In the genomic region with DNA sequence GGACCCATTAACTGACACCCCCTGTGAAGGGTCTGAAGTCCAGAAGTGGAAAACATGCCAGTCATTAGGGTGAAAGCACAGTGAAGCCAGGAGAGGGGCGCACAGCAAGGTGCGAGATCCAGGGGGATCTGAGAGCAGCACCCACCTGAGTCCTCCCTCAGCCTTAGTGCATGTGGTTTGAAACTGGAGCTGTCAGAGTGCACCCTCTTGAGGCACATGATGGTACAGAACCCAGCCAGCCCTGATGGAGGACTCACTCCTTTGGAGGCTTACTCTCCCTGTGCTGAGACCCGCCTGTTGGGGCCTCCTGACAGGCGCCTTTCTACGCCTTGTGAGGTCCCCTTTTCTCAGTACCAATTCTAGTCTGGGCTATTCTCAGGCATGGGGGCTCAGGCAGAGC, we compare ENCODE assay signal across 10 cellular contexts.
DNase-seq lines count a peak whose midpoint lies in the region; ATAC-seq and TF ChIP-seq lines count a peak whose summit lies in the region.
"Had no signal": no experiment of that assay in that cellular context is flagged by ENCODE, and none has a peak within 500 bp of the region (broad histone marks: within the 10 kb centered on the region; RNA-seq: fewer than 3 reads in every experiment).

No MANE protein-coding gene starts in this region.

- H3K27me3 Mint-ChIP-seq in CD4-positive, alpha-beta memory T cell, result peaks cover 13 to 14% of the 10 kb centered on the region in 2 donors

- no peaks in the 10 kb centered on the region for H3K9me3 Mint-ChIP-seq in CD4-positive, alpha-beta memory T cell
- H3K9me3 Mint-ChIP-seq: CD8-positive, alpha-beta memory T cell; T-helper 1 cell treated with Interleukin-12 subunit alpha and Interleukin-12 subunit beta and Interleukin-4 antibody, amounts not matched to agents 30 μg/mL and 1 μg/mL, for 36 hours had no signal

- H3K79me2 ChIP-seq in KMS-11 (ENCODE audit: insufficient read depth, low read depth), result no peaks in the 10 kb centered on the region

- no peak overlapping the region for H3K27ac ChIP-seq in KMS-11
- H3K27ac ChIP-seq in CD4-positive, alpha-beta memory T cell (ENCODE audit: low read depth, low read length), result no peak overlapping the region

- H3K27ac Mint-ChIP-seq in CD4-positive, alpha-beta memory T cell, result no peak overlapping the region
- H3K27ac Mint-ChIP-seq: T-helper 1 cell treated with Interleukin-12 subunit alpha and Interleukin-12 subunit beta and Interleukin-4 antibody, amounts not matched to agents 30 μg/mL and 1 μg/mL, for 36 hours had no signal

- no peaks in the 10 kb centered on the region for H4K20me1 ChIP-seq in KMS-11 (ENCODE audit: insufficient read depth)

- POLR2A ChIA-PET in CD4-positive, alpha-beta memory T cell (lab: Charles Lee; ENCODE audit: partially characterized antibody), result no interaction called here

- H3K4me2 ChIP-seq in KMS-11, result no peak overlapping the region

- no peaks in the 10 kb centered on the region for H3K4me1 ChIP-seq in KMS-11 (ENCODE audit: low read depth, poor library complexity, severe bottlenecking)
- H3K4me1 ChIP-seq in CD4-positive, alpha-beta memory T cell (ENCODE audit: insufficient read depth, low read length), result peaks cover 5% of the 10 kb centered on the region

- no peaks in the 10 kb centered on the region for H3K36me3 ChIP-seq in KMS-11 (ENCODE audit: insufficient read depth)
- H3K36me3 ChIP-seq in CD4-positive, alpha-beta memory T cell (ENCODE audit: insufficient read depth, low read length), result no peaks in the 10 kb centered on the region

- H3K9ac ChIP-seq in KMS-11, result no peak overlapping the region

- no peaks in the 10 kb centered on the region for H3K36me3 Mint-ChIP-seq in CD4-positive, alpha-beta memory T cell
- H3K36me3 Mint-ChIP-seq: CD8-positive, alpha-beta memory T cell had no signal

- H3K4me3 ChIP-seq in KMS-11 (IDR thresholded peaks at IDR 0.05; ENCODE audit: insufficient read depth, low read depth, low read length) (no peak overlapping the region), cardiac fibroblast (replicated peaks in 1 of 2; ENCODE audit: low read depth in 2 of 2, low read length in 2 of 2) (no peak overlapping the region), retinal pigment epithelial cell (ENCODE audit: low read length) (no peak overlapping the region)
- H3K4me3 ChIP-seq in CD4-positive, alpha-beta memory T cell (ENCODE audit: low read length in 2 of 2), result no peak overlapping the region

- no peak overlapping the region for H3K4me3 Mint-ChIP-seq in CD4-positive, alpha-beta memory T cell
- H3K4me3 Mint-ChIP-seq: CD8-positive, alpha-beta memory T cell; T-helper 1 cell treated with Interleukin-12 subunit alpha and Interleukin-12 subunit beta and Interleukin-4 antibody, amounts not matched to agents 30 μg/mL and 1 μg/mL, for 36 hours had no signal

- H3K9me3 ChIP-seq in CD4-positive, alpha-beta memory T cell (ENCODE audit: control insufficient read depth in 1 of 2, low read length in 2 of 2), result no peaks in the 10 kb centered on the region

- no peak overlapping the region for H2AFZ ChIP-seq in KMS-11 (ENCODE audit: low read depth)

- DNase-seq in SIG-M5 treated with dmso at 0.1 percent for 504 hours (lab: John Stamatoyannopoulos, UW; ENCODE audit: unreplicated experiment), result peak; percentile 54
- DNase-seq in SIG-M5 (lab: John Stamatoyannopoulos, UW), result no peak
- peak; percentile 29 to 34 for DNase-seq in cardiac fibroblast (ENCODE audit: low read depth in 2 of 2)
- no peak for DNase-seq in retinal pigment epithelial cell (ENCODE audit: low read depth)
- no peak for DNase-seq in CD4-positive, alpha-beta memory T cell
- DNase-seq in activated CD4-positive, alpha-beta T cell treated with anti-CD3 and anti-CD28 coated beads for 1 hour, result no peak
- DNase-seq: CD8-positive, alpha-beta memory T cell had no signal

- ATAC-seq in GM21515 (IDR thresholded peaks at IDR 0.05; ENCODE audit: unreplicated experiment), result no peak

- intact Hi-C loops in CD4-positive, alpha-beta memory T cell (cut with micrococcal nuclease), result no loop called here

- CTCF ChIA-PET in CD4-positive, alpha-beta memory T cell (lab: Charles Lee; ENCODE audit: partially characterized antibody), result no interaction called here

- H3K4me1 Mint-ChIP-seq in CD4-positive, alpha-beta memory T cell, result peaks cover 4 to 9% (median 7%) of the 10 kb centered on the region in 4 donors

- no peaks in the 10 kb centered on the region for H3K27me3 ChIP-seq in KMS-11 (ENCODE audit: insufficient read depth, low read depth)
- H3K27me3 ChIP-seq in CD4-positive, alpha-beta memory T cell (ENCODE audit: insufficient read depth, low read length), result no peaks in the 10 kb centered on the region

- TF ChIP-seq CTCF in KMS-11 (conservative IDR thresholded peaks at IDR 0.05; ENCODE audit: low read depth, low read length) (peak; percentile 37; the same call in 1 of the 2 replicates), cardiac fibroblast (IDR thresholded peaks at IDR 0.05; ENCODE audit: low read depth, low read length) (peak; percentile 38), retinal pigment epithelial cell (conservative IDR thresholded peaks at IDR 0.05; ENCODE audit: low read depth, low read length) (peak; percentile 53)

Comparison
In these comparisons a context has a peak if more than half of its experiments do, and no peak if none do; other contexts are left out.
1. DNase-seq: peak in SIG-M5 treated with dmso at 0.1 percent for 504 hours (single experiment) and cardiac fibroblast (2 of 2); none in SIG-M5 (single experiment), retinal pigment epithelial cell (single experiment), CD4-positive, alpha-beta memory T cell (0 of 5) and activated CD4-positive, alpha-beta T cell treated with anti-CD3 and anti-CD28 coated beads for 1 hour (single experiment).
2. Peak in every context shown above with its lines, with median percentiles within 50 percentile points of each other: CTCF ChIP-seq.